ENCODE assay signal across 13 cellular contexts in genomic region chr4:3136454-3136853, GRCh38.
DNase-seq lines count a peak whose midpoint lies in the region; ATAC-seq, FAIRE-seq and TF ChIP-seq lines count a peak whose summit lies in the region.
"Had no signal": no experiment of that assay in that cellular context is flagged by ENCODE, and none has a peak within 500 bp of the region (broad histone marks: within the 10 kb centered on the region; RNA-seq: fewer than 3 reads in every experiment).

No MANE protein-coding gene starts in this region.

- H2AFZ ChIP-seq in HepG2 (ENCODE audit: low read length) = no peak overlapping the region

- ATAC-seq in HepG2 = no peak
- ATAC-seq: stimulated activated memory B cell treated with anti-CD40 and anti-IgM and Interleukin-4, amounts not matched to agents 10 μg/mL and 1 μg/mL and 100 μg/mL, for 72 hours had no signal

- intact Hi-C loops in HepG2 (cut with micrococcal nuclease; ENCODE audit: unreplicated experiment) = loop anchor here (2.0 kb wide), 1 partner anchor 30 kb away; no protein-coding TSS in a partner anchor

- H3K4me3 Mint-ChIP-seq in glutamatergic neuron (ENCODE audit: unreplicated experiment) = no peak overlapping the region
- H3K4me3 Mint-ChIP-seq: stimulated activated memory B cell treated with anti-CD40 and anti-IgM and Interleukin-4, amounts not matched to agents 10 μg/mL and 1 μg/mL and 100 μg/mL, for 72 hours had no signal

- H3K4me3 ChIP-seq in liver (ENCODE audit: low read depth in 1 of 3, low read length in 3 of 3) (no peak overlapping the region), HepG2 (replicated peaks in 1 of 3; ENCODE audit: insufficient read depth in 1 of 3, low read depth in 2 of 3, low read length in 3 of 3) (no peak overlapping the region)

- DNase-seq in HepG2 (ENCODE audit: low spot score) = no peak
- DNase-seq in SW480 (ENCODE audit: low spot score) = peak; percentile 3
- DNase-seq in glutamatergic neuron = no peak
- no peak for DNase-seq in NCI-H82 treated with DMSO at 0.1 percent for 48 hours (lab: John Stamatoyannopoulos, UW; ENCODE audit: unreplicated experiment)
- no peak for DNase-seq in SIG-M5 (lab: John Stamatoyannopoulos, UW)
- DNase-seq in dedifferentiated amniotic fluid mesenchymal stem cell (ENCODE audit: extremely low spot score) = no peak
- DNase-seq in occipital lobe (lab: John Stamatoyannopoulos, UW) = no peak
- DNase-seq: activated CD8-positive, alpha-beta memory T cell treated with anti-CD3 and anti-CD28 coated beads, Interleukin-2, amount 50 U/mL, for 48 hours; brain microvascular endothelial cell; foreskin melanocyte; NCI-H524 treated with DMSO at 0.1 percent for 48 hours had no signal

- H3K27ac ChIP-seq in liver (ENCODE audit: low read depth in 1 of 2, low read length in 2 of 2) (no peak overlapping the region), HepG2 (ENCODE audit: extremely low read length, insufficient read depth, low read length) (no peak overlapping the region)
- H3K27ac ChIP-seq: brain microvascular endothelial cell had no signal

- no peak for FAIRE-seq in HepG2 (lab: Jason Lieb, UNC)

- TF ChIP-seq EP300 in HepG2 (IDR thresholded peaks at IDR 0.05; ENCODE audit: low read depth in 2 of 2, low read length in 2 of 2) (no peak), HepG2 (CRISPR knock-in tag; IDR thresholded peaks at IDR 0.05; ENCODE audit: borderline replicate concordance) (no peak)

- H3K27me3 Mint-ChIP-seq in glutamatergic neuron (ENCODE audit: unreplicated experiment) = no peaks in the 10 kb centered on the region
- H3K27me3 Mint-ChIP-seq: stimulated activated memory B cell treated with anti-CD40 and anti-IgM and Interleukin-4, amounts not matched to agents 10 μg/mL and 1 μg/mL and 100 μg/mL, for 72 hours had no signal

- H3K27me3 ChIP-seq in liver (ENCODE audit: control insufficient read depth in 4 of 4, insufficient read depth in 4 of 4, low read length in 3 of 4) (no peaks in the 10 kb centered on the region), HepG2 (ENCODE audit: control insufficient read depth in 1 of 2, insufficient read depth in 2 of 2, low read length in 2 of 2) (no peaks in the 10 kb centered on the region)
- H3K27me3 ChIP-seq: brain microvascular endothelial cell had no signal

- H3K9me3 Mint-ChIP-seq in glutamatergic neuron (ENCODE audit: unreplicated experiment) = no peaks in the 10 kb centered on the region
- H3K9me3 Mint-ChIP-seq: stimulated activated memory B cell treated with anti-CD40 and anti-IgM and Interleukin-4, amounts not matched to agents 10 μg/mL and 1 μg/mL and 100 μg/mL, for 72 hours had no signal

- TF ChIP-seq CTCF in liver (IDR thresholded peaks at IDR 0.05; ENCODE audit: low read depth, low read length, missing input control) (peak; percentile 13), HepG2 (CRISPR knock-in tag; IDR thresholded peaks at IDR 0.05) (no peak), glutamatergic neuron (IDR thresholded peaks at IDR 0.05; ENCODE audit: partially characterized antibody, unreplicated experiment) (peak; percentile 12)

- no peaks in the 10 kb centered on the region for H4K20me1 ChIP-seq in HepG2 (ENCODE audit: insufficient read depth, low read length)

- no peaks in the 10 kb centered on the region for H3K9me3 ChIP-seq in liver (ENCODE audit: control insufficient read depth in 4 of 4, low read length in 3 of 4)
- H3K9me3 ChIP-seq in HepG2 (ENCODE audit: low read length) = no peaks in the 10 kb centered on the region

- no peak for TF ChIP-seq POLR2A in HepG2 (IDR thresholded peaks at IDR 0.05; ENCODE audit: insufficient read depth in 1 of 2, low read depth in 2 of 2, low read length in 2 of 2)

- H3K36me3 ChIP-seq in liver (ENCODE audit: control insufficient read depth in 4 of 4, insufficient read depth in 3 of 4, low read depth in 1 of 4, low read length in 3 of 4) = peaks cover 12 to 39% (median 33%) of the 10 kb centered on the region in 4 donors
- peaks cover 8 to 72% of the 10 kb centered on the region in 2 experiments; a peak in 4 of 5 replicates for H3K36me3 ChIP-seq in HepG2 (replicated peaks in 1 of 2; ENCODE audit: control insufficient read depth in 1 of 2, insufficient read depth in 2 of 2, low read length in 2 of 2)

- H3K9ac ChIP-seq in liver (ENCODE audit: low read depth in 1 of 2, low read length in 2 of 2) (no peak overlapping the region), HepG2 (ENCODE audit: insufficient read depth, low read depth, low read length) (no peak overlapping the region)

- H3K79me2 ChIP-seq in HepG2 (ENCODE audit: insufficient read depth, low read length) = no peaks in the 10 kb centered on the region

- H3K27ac Mint-ChIP-seq in glutamatergic neuron (ENCODE audit: unreplicated experiment) = no peak overlapping the region
- H3K27ac Mint-ChIP-seq: stimulated activated memory B cell treated with anti-CD40 and anti-IgM and Interleukin-4, amounts not matched to agents 10 μg/mL and 1 μg/mL and 100 μg/mL, for 72 hours had no signal

- no peaks in the 10 kb centered on the region for H3K4me1 Mint-ChIP-seq in glutamatergic neuron (ENCODE audit: low read depth, unreplicated experiment)

- 92% methylated on average over 2 of the region's 2 CpGs for WGBS in liver
- WGBS in HepG2 (ENCODE audit: low lambda C conversion rate) = 93% methylated on average over 2 of the region's 2 CpGs

- H3K36me3 Mint-ChIP-seq in glutamatergic neuron (ENCODE audit: unreplicated experiment) = no peaks in the 10 kb centered on the region

- POLR2A ChIA-PET in HepG2 (lab: Yijun Ruan, JAX) = no interaction called here

- BruUV-seq in HepG2 (replicated peaks; lab: Mats Ljungman, UMichigan) = no TSS peak

- no peak overlapping the region for H3K4me2 ChIP-seq in HepG2 (ENCODE audit: low read depth, low read length)

- H3K4me1 ChIP-seq in liver (ENCODE audit: control insufficient read depth in 4 of 4, insufficient read depth in 4 of 4, low read length in 3 of 4) (peaks cover 0 to 12% (median 7%) of the 10 kb centered on the region in 4 donors), HepG2 (ENCODE audit: insufficient read depth, low read length) (peaks cover 14% of the 10 kb centered on the region)

- TF ChIP-seq RAD21 in liver (IDR thresholded peaks at IDR 0.05) (peak; percentile 54 to 57), HepG2 (CRISPR knock-in tag; IDR thresholded peaks at IDR 0.05) (no peak)

- in situ Hi-C loops in HepG2 (cut with HindIII; ENCODE audit: extremely low pct_ligation_motif_present, low pct_unique_long_range_greater_than_20kb) = no loop called here

- CTCF ChIA-PET in HepG2 (lab: Yijun Ruan, JAX; ENCODE audit: low intra/inter-chr PET ratio, low total read pairs) = interaction anchor here (1.3 to 1.6 kb wide), 2 partner anchors 30 to 89 kb away, joined by 4 to 9 read pairs; no protein-coding TSS in a partner anchor

TF ChIP-seq in liver, 16 proteins besides CTCF, POLR2A, EP300 and RAD21 (continues in another document):
- TF ChIP-seq GABPA (IDR thresholded peaks at IDR 0.05 in 1 of 2, conservative IDR thresholded peaks at IDR 0.05 in 1 of 2) (no peak), ZBTB33 (IDR thresholded peaks at IDR 0.05) (no peak), NR2F2 (IDR thresholded peaks at IDR 0.05) (no peak), FOXA2 (IDR thresholded peaks at IDR 0.05) (no peak), SP1 (IDR thresholded peaks at IDR 0.05) (no peak), HNF4G (IDR thresholded peaks at IDR 0.05) (no peak), MAX (IDR thresholded peaks at IDR 0.05) (no peak), EGR1 (IDR thresholded peaks at IDR 0.05; ENCODE audit: low read depth in 2 of 2) (no peak)

TF ChIP-seq in HepG2, 621 proteins besides CTCF, POLR2A, EP300 and RAD21 (continues in another document):
- TF ChIP-seq ZNF30 (CRISPR knock-in tag; IDR thresholded peaks at IDR 0.05) (no peak), ZNF75D (CRISPR knock-in tag; IDR thresholded peaks at IDR 0.05; ENCODE audit: borderline replicate concordance) (no peak), FOXO1 (CRISPR knock-in tag; IDR thresholded peaks at IDR 0.05) (no peak), GLI4 (CRISPR knock-in tag; IDR thresholded peaks at IDR 0.05; ENCODE audit: borderline replicate concordance) (no peak), NFATC3 (CRISPR knock-in tag; IDR thresholded peaks at IDR 0.05) (no peak), E2F5 (CRISPR knock-in tag; conservative IDR thresholded peaks at IDR 0.05) (no peak), SMC3 (IDR thresholded peaks at IDR 0.05; ENCODE audit: low read length) (no peak), ZNF484 (CRISPR knock-in tag; IDR thresholded peaks at IDR 0.05; ENCODE audit: borderline replicate concordance, low read depth) (no peak), IKZF1 (IDR thresholded peaks at IDR 0.05) (no peak)
